ENCODE assay signal across 8 cellular contexts in genomic region chr17:68498479-68499326, GRCh38. TPM values are rescaled to one million over a fixed set of nuclear protein-coding genes. Genes with fewer than 3 reads are reported as not detected.
A peak's percentile ranks its signal among the peaks of the same experiment; 100 is the strongest.
DNase-seq lines count a peak whose midpoint lies in the region; ATAC-seq, FAIRE-seq and TF ChIP-seq lines count a peak whose summit lies in the region.

No MANE protein-coding gene starts in this region.

- H3K4me3 ChIP-seq in K562 (no peak overlapping the region), stomach (no peak overlapping the region)

- no peak for TF ChIP-seq POLR2A in K562 (conservative IDR thresholded peaks at IDR 0.05)
- no peak for TF ChIP-seq POLR2A in stomach (IDR thresholded peaks at IDR 0.05)

- TF ChIP-seq EP300 in K562 (IDR thresholded peaks at IDR 0.05; ENCODE audit: low read length) (no peak), stomach (IDR thresholded peaks at IDR 0.05) (no peak)

- H2AFZ ChIP-seq in K562 (ENCODE audit: low read depth, low read length) = peak overlapping the region; percentile 66

- H3K9me1 ChIP-seq in K562 (ENCODE audit: control insufficient read depth, insufficient read depth, low read length) = no peaks in the 10 kb centered on the region

- no peak for DNase-seq in activated CD4-positive, alpha-beta T cell treated with anti-CD3 and anti-CD28 coated beads, Interleukin-2, amount 10 ng/mL, durations not matched to agents 7 days and 5 days
- DNase-seq in activated CD4-positive, alpha-beta T cell treated with anti-CD3 and anti-CD28 coated beads for 1 hour = no peak
- DNase-seq in K562 (ENCODE audit: extremely low read depth in 1 of 4, low spot score in 3 of 4) = no peak
- peak; percentile 39 for DNase-seq in stomach
- no peak for DNase-seq in chondrocyte (ENCODE audit: low spot score)
- DNase-seq in RCC 7860 (ENCODE audit: low spot score) = no peak
- no peak for DNase-seq in ecto neural progenitor cell (ENCODE audit: low spot score)

- H3K4me1 ChIP-seq in K562 (replicated peaks in 1 of 2; ENCODE audit: control insufficient read depth in 2 of 2, insufficient read depth in 2 of 2, low read length in 2 of 2) = peaks cover 0 to 10% of the 10 kb centered on the region in 2 experiments; a peak in 3 of 5 replicates
- peaks cover 8 to 25% (median 14%) of the 10 kb centered on the region in 4 donors for H3K4me1 ChIP-seq in stomach

- intact Hi-C loops in K562 (cut with micrococcal nuclease) (no loop called here), stomach (cut with DNase I; ENCODE audit: low total_unique reads) (no loop called here)

- CTCF ChIA-PET in activated CD4-positive, alpha-beta T cell treated with anti-CD3 and anti-CD28 coated beads, Interleukin-2, amount 10 ng/mL, durations not matched to agents 7 days and 5 days (lab: Charles Lee) = interaction anchor here (0.7 to 2.7 kb wide), 10 partner anchors 10 to 936 kb away, joined by 3 to 16 read pairs (median 5); partner anchors contain the start of gene PRKAR1A
- CTCF ChIA-PET in K562 (lab: Yijun Ruan, JAX; ENCODE audit: low intra/inter-chr PET ratio) = no interaction called here

- TF ChIP-seq RAD21 in K562 (CRISPR knock-in tag; conservative IDR thresholded peaks at IDR 0.05 in 1 of 2, IDR thresholded peaks at IDR 0.05 in 1 of 2) = no peak

- peak overlapping the region; percentile 73 for H3K27ac Mint-ChIP-seq in activated CD4-positive, alpha-beta T cell treated with anti-CD3 and anti-CD28 coated beads, Interleukin-2, amount 10 ng/mL, durations not matched to agents 7 days and 5 days
- H3K27ac Mint-ChIP-seq in chondrocyte (ENCODE audit: unreplicated experiment) = no peak overlapping the region

- H3K27me3 ChIP-seq in K562 (ENCODE audit: control insufficient read depth in 2 of 2, insufficient read depth in 2 of 2, low read length in 2 of 2) = no peaks in the 10 kb centered on the region; a peak in 1 of 5 replicates
- H3K27me3 ChIP-seq in stomach = no peaks in the 10 kb centered on the region

- peak; percentile 29 for ATAC-seq in HG03439 (IDR thresholded peaks at IDR 0.05; ENCODE audit: unreplicated experiment)
- ATAC-seq in K562 = no peak

- H3K27ac ChIP-seq in K562 (ENCODE audit: extremely low read depth, low read depth, low read length) (peak overlapping the region; percentile 43; the same call in 1 of the 3 replicates), stomach (peak overlapping the region in 4 of 5 donors; percentile 66 to 88 (median 76))

- H3K9ac ChIP-seq in K562 (ENCODE audit: insufficient read depth in 1 of 2, low read depth in 2 of 2, low read length in 2 of 2) = peak overlapping the region in 1 of 2 experiments; percentile 18; a peak in 1 of 4 replicates

- no peaks in the 10 kb centered on the region for H3K79me2 ChIP-seq in K562 (ENCODE audit: control insufficient read depth, insufficient read depth, low read length)

- H3K9me3 ChIP-seq in K562 (replicated peaks; ENCODE audit: control insufficient read depth, insufficient read depth, low read depth, low read length) (no peaks in the 10 kb centered on the region; the same call in 1 of the 2 replicates), stomach (no peaks in the 10 kb centered on the region)

- WGBS in K562 (ENCODE audit: insufficient coverage, low coverage, missing lambda C conversion rate) = 11% methylated on average over 7 of the region's 7 CpGs
- 18 to 43% (median 28%) methylated on average over 7 of the region's 7 CpGs for WGBS in stomach, 5 donors

- H4K20me1 ChIP-seq in K562 (replicated peaks; ENCODE audit: control insufficient read depth, insufficient read depth, low read length) = no peaks in the 10 kb centered on the region

- H3K9me3 Mint-ChIP-seq in activated CD4-positive, alpha-beta T cell treated with anti-CD3 and anti-CD28 coated beads, Interleukin-2, amount 10 ng/mL, durations not matched to agents 7 days and 5 days = peaks cover 9% of the 10 kb centered on the region
- peaks cover 4% of the 10 kb centered on the region for H3K9me3 Mint-ChIP-seq in chondrocyte (ENCODE audit: low read depth)

- H3K4me1 Mint-ChIP-seq in activated CD4-positive, alpha-beta T cell treated with anti-CD3 and anti-CD28 coated beads, Interleukin-2, amount 10 ng/mL, durations not matched to agents 7 days and 5 days = peaks cover 32% of the 10 kb centered on the region
- H3K4me1 Mint-ChIP-seq in chondrocyte (ENCODE audit: low read depth) = no peaks in the 10 kb centered on the region

- FAIRE-seq in K562 (lab: Jason Lieb, UNC) = peak; percentile 11
- no peak for FAIRE-seq in RCC 7860 (lab: Jason Lieb, UNC)

- TF ChIP-seq CTCF in K562 (IDR thresholded peaks at IDR 0.05 in 2 of 3, conservative IDR thresholded peaks at IDR 0.05 in 1 of 3; ENCODE audit: insufficient read depth in 2 of 3, low read depth in 1 of 3, low read length in 3 of 3) (no peak), stomach (IDR thresholded peaks at IDR 0.05) (no peak), chondrocyte (IDR thresholded peaks at IDR 0.05) (no peak)

- peak overlapping the region; percentile 38 for H3K4me2 ChIP-seq in K562 (ENCODE audit: insufficient read depth, low read length)

- POLR2A ChIA-PET in activated CD4-positive, alpha-beta T cell treated with anti-CD3 and anti-CD28 coated beads, Interleukin-2, amount 10 ng/mL, durations not matched to agents 7 days and 5 days (lab: Charles Lee) = no interaction called here
- POLR2A ChIA-PET in K562 (lab: Yijun Ruan, JAX) = interaction anchor here (0.8 to 2.4 kb wide), 2 partner anchors 10 to 14 kb away, joined by 3 to 9 read pairs; partner anchors contain the start of gene PRKAR1A

- H3K36me3 ChIP-seq in K562 (ENCODE audit: control insufficient read depth, insufficient read depth, low read length) = no peaks in the 10 kb centered on the region
- no peaks in the 10 kb centered on the region for H3K36me3 ChIP-seq in stomach

- no peak overlapping the region for H3K4me3 Mint-ChIP-seq in activated CD4-positive, alpha-beta T cell treated with anti-CD3 and anti-CD28 coated beads, Interleukin-2, amount 10 ng/mL, durations not matched to agents 7 days and 5 days
- no peak overlapping the region for H3K4me3 Mint-ChIP-seq in chondrocyte (ENCODE audit: unreplicated experiment)

- peaks cover 6% of the 10 kb centered on the region for H3K27me3 Mint-ChIP-seq in activated CD4-positive, alpha-beta T cell treated with anti-CD3 and anti-CD28 coated beads, Interleukin-2, amount 10 ng/mL, durations not matched to agents 7 days and 5 days
- peaks cover 7% of the 10 kb centered on the region for H3K27me3 Mint-ChIP-seq in chondrocyte (ENCODE audit: low read depth)

- BruUV-seq in K562 (replicated peaks; lab: Mats Ljungman, UMichigan) = no TSS peak

- H3K36me3 Mint-ChIP-seq in activated CD4-positive, alpha-beta T cell treated with anti-CD3 and anti-CD28 coated beads, Interleukin-2, amount 10 ng/mL, durations not matched to agents 7 days and 5 days (ENCODE audit: low read depth) = peaks cover 6% of the 10 kb centered on the region
- peaks cover 2% of the 10 kb centered on the region for H3K36me3 Mint-ChIP-seq in chondrocyte (ENCODE audit: low read depth)

- in situ Hi-C loops in K562 (cut with MboI) = no loop called here

RNA-seq across cellular contexts. Expression of gene PRKAR1A, which starts 13.5 kb away (rescaled TPM):
- 100 to 1,000 TPM; 200 to 203 TPM for total RNA-seq in activated CD4-positive, alpha-beta T cell treated with anti-CD3 and anti-CD28 coated beads, Interleukin-2, amount 10 ng/mL, durations not matched to agents 7 days and 5 days
- total RNA-seq in K562 (2011; cell fraction: chromatin; rRNA removed; ENCODE audit: low replicate concordance) = 46.4 and 78.7 TPM in 2 replicates
- 33.2 and 34.7 TPM in 2 replicates for total RNA-seq in K562 (2011; cell fraction: nucleolus; rRNA removed)
- total RNA-seq in K562 (2011; cell fraction: nucleoplasm; rRNA removed) = 52.1 and 66.6 TPM in 2 replicates
- total RNA-seq in K562 (2014; rRNA removed) = 58.9 and 67.5 TPM in 2 replicates
- total RNA-seq in K562 (2014; rRNA removed; fragmentation: Illumina TruSeq; extraction: Trizol) = 69.2 and 85.5 TPM in 2 replicates
- 69.4 and 70.5 TPM in 2 replicates for total RNA-seq in K562 (2015; rRNA removed; fragmentation: Illumina TruSeq; extraction: Trizol)
- total RNA-seq in K562 (2021) = 83.4 and 87.2 TPM in 2 replicates
- 67.3 and 95.6 TPM in 2 replicates for polyA plus RNA-seq in K562 (2011; rRNA removed)
- polyA plus RNA-seq in K562 (2011; cell fraction: cytosol; rRNA removed) = 40.0 and 44.9 TPM in 2 replicates
- 65.4 and 66.4 TPM in 2 replicates for polyA plus RNA-seq in K562 (2011; cell fraction: nucleus; rRNA removed)
- polyA plus RNA-seq in K562 (2012) = 63.3 and 108 TPM in 2 replicates
- polyA plus RNA-seq in K562 (2014; fragmentation: Illumina TruSeq; extraction: Trizol) = 58.2 and 58.3 TPM in 2 replicates
- 10 to 100 TPM; 15.0 to 16.3 TPM for polyA plus RNA-seq in K562 (2014; fragmentation: Nextera tagmentation; extraction: Ambion mirVana)
- polyA plus RNA-seq in K562 (2014; rRNA removed) = 56.0 and 73.0 TPM in 2 replicates
- 140 and 184 TPM in 2 replicates for polyA minus RNA-seq in K562 (2011; rRNA and poly(A)+ RNA removed)
- 105 and 124 TPM in 2 replicates for polyA minus RNA-seq in K562 (2011; cell fraction: cytosol; rRNA and poly(A)+ RNA removed)
- 57.4 and 90.2 TPM in 2 replicates for polyA minus RNA-seq in K562 (2011; cell fraction: nucleus; rRNA and poly(A)+ RNA removed)
- total RNA-seq in stomach = 100 to 1,000 TPM in 3 of 5 donors, 10 to 100 TPM in 2; 22.6 to 323 (median 154) TPM
- polyA plus RNA-seq in stomach = 10 to 100 TPM; 38.9 to 89.5 (median 71.2) TPM
- 267 to 300 TPM (median 269 TPM) in 3 replicates for total RNA-seq in chondrocyte

RNA-seq across cellular contexts. Expression of gene WIPI1, which starts 41.4 kb away (rescaled TPM):
- total RNA-seq in activated CD4-positive, alpha-beta T cell treated with anti-CD3 and anti-CD28 coated beads, Interleukin-2, amount 10 ng/mL, durations not matched to agents 7 days and 5 days = 10 to 100 TPM; 28.2 to 34.4 TPM
- 35.8 and 60.9 TPM in 2 replicates for total RNA-seq in K562 (2011; cell fraction: chromatin; rRNA removed; ENCODE audit: low replicate concordance)
- 25.4 and 31.2 TPM in 2 replicates for total RNA-seq in K562 (2011; cell fraction: nucleolus; rRNA removed)
- 29.5 and 34.1 TPM in 2 replicates for total RNA-seq in K562 (2011; cell fraction: nucleoplasm; rRNA removed)
- total RNA-seq in K562 (2014; rRNA removed) (10.9 and 12.8 TPM in 2 replicates), K562 (2014; rRNA removed; fragmentation: Illumina TruSeq; extraction: Trizol) (12.1 and 14.7 TPM in 2 replicates), K562 (2015; rRNA removed; fragmentation: Illumina TruSeq; extraction: Trizol) (8.2 and 8.6 TPM in 2 replicates), K562 (2021) (11.8 and 13.2 TPM in 2 replicates), stomach (10 to 100 TPM in 4 of 5 donors, 1 to 10 TPM in 1; 8.2 to 99.1 (median 76.3) TPM), chondrocyte (109 to 119 TPM (median 112 TPM) in 3 replicates)
- polyA plus RNA-seq in K562 (2011; rRNA removed) (11.6 and 16.9 TPM in 2 replicates), K562 (2014; fragmentation: Illumina TruSeq; extraction: Trizol) (15.6 and 15.9 TPM in 2 replicates), K562 (2014; fragmentation: Nextera tagmentation; extraction: Ambion mirVana) (1 to 10 TPM; 3.7 to 3.8 TPM), K562 (2014; rRNA removed) (16.0 and 23.5 TPM in 2 replicates), stomach (10 to 100 TPM; 20.3 to 49.7 (median 35.3) TPM)
- polyA plus RNA-seq in K562 (2011; cell fraction: cytosol; rRNA removed) = 11.3 and 11.5 TPM in 2 replicates
- polyA plus RNA-seq in K562 (2011; cell fraction: nucleus; rRNA removed) = 13.7 and 16.1 TPM in 2 replicates
- 16.5 and 60.4 TPM in 2 replicates for polyA plus RNA-seq in K562 (2012)
- 11.4 and 16.7 TPM in 2 replicates for polyA minus RNA-seq in K562 (2011; rRNA and poly(A)+ RNA removed)
- polyA minus RNA-seq in K562 (2011; cell fraction: cytosol; rRNA and poly(A)+ RNA removed) = 6.6 and 7.8 TPM in 2 replicates
- 10.8 and 14.7 TPM in 2 replicates for polyA minus RNA-seq in K562 (2011; cell fraction: nucleus; rRNA and poly(A)+ RNA removed)
